Comparison of ENCODE assay signal across 31 cellular contexts in the genomic region with DNA sequence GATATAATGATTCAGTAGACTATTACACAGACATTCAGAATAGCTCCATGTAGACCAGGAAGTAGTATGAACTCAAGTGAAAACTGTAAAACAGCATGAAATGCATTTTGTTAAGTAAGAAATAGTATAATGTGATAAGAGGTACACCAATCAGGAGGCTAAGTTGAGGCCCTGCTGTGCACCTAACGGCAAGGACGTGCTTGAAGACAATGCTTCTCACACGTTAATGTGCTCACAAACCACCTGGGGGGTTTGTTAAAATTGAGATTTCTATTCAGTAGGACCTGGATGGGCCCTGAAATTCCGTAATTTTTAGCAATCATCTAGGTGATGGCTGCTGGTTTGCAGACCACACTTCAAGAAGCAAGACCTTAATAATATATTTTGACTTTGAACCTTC.
"Had no signal": no experiment of that assay in that cellular context is flagged by ENCODE, and none has a peak within 500 bp of the region (broad histone marks: within the 10 kb centered on the region; RNA-seq: fewer than 3 reads in every experiment).

No MANE protein-coding gene starts in this region.

- H3K4me3 ChIP-seq: adrenal gland, body of pancreas, breast epithelium, coronary artery, SJSA1 had no signal

- DNase-seq: activated B cell treated with CpG ODN at 0.5 μM for 24 hours; activated CD4-positive, alpha-beta memory T cell treated with anti-CD3 and anti-CD28 coated beads for 36 hours; activated CD4-positive, alpha-beta T cell treated with anti-CD3 and anti-CD28 coated beads for 4 hours; activated CD4-positive, alpha-beta T cell treated with anti-CD3 and anti-CD28 coated beads, Interleukin-2, amount 50 U/mL, for 1 hour; activated CD4-positive, CD25-positive, alpha-beta regulatory T cell treated with anti-CD3 and anti-CD28 coated beads, Interleukin-2, amount 50 U/mL, for 72 hours; activated CD8-positive, alpha-beta memory T cell treated with anti-CD3 and anti-CD28 coated beads, Interleukin-2, amount 50 U/mL, for 4 hours; activated gamma-delta T cell treated with Interleukin-2 at 50 U/mL for 16 hours; activated naive CD4-positive, alpha-beta T cell treated with anti-CD3 and anti-CD28 coated beads for 36 hours; activated T-cell treated with anti-CD3 and anti-CD28 coated beads for 4 hours; activated T-cell treated with anti-CD3 and anti-CD28 coated beads, Interleukin-2, amount 50 U/mL, for 4 hours; adrenal gland; body of pancreas; Karpas-422; NCI-H1105 treated with DMSO at 0.1 percent for 48 hours; NCI-H146; NCI-H2029 treated with DMSO at 0.1 percent for 48 hours; NCI-H2107; NCI-H345; NCI-H524 treated with DMSO at 0.1 percent for 48 hours; NCI-H82; SHP77 treated with DMSO at 0.1 percent for 48 hours; T-cell; T-helper 2 cell; T-helper 9 cell had no signal

- H3K27me3 ChIP-seq: adrenal gland, body of pancreas, breast epithelium had no signal

- ATAC-seq: activated naive CD4-positive, alpha-beta T cell treated with anti-CD3 and anti-CD28 coated beads, Interleukin-2, amount 50 U/mL, for 72 hours; activated T-cell treated with anti-CD3 and anti-CD28 coated beads, Interleukin-2, amount 50 U/mL, for 4 hours; body of pancreas; Panc1; SK-N-SH treated with all-trans-retinoic acid at 6 μM for 48 hours; T-cell had no signal

- H3K36me3 ChIP-seq: adrenal gland, breast epithelium, SJSA1 had no signal

- H3K4me1 ChIP-seq: body of pancreas, breast epithelium had no signal

- H3K9me3 ChIP-seq: adrenal gland, body of pancreas, breast epithelium, SJSA1 had no signal

- H3K27ac ChIP-seq: adrenal gland, body of pancreas, breast epithelium, coronary artery, SJSA1, VCaP had no signal
